Comparison of ENCODE assay signal across 16 cellular contexts in genomic region chr3:167851749-167852148, GRCh38.
DNase-seq lines count a peak whose midpoint lies in the region; ATAC-seq and TF ChIP-seq lines count a peak whose summit lies in the region.
"Had no signal": no experiment of that assay in that cellular context is flagged by ENCODE, and none has a peak within 500 bp of the region (broad histone marks: within the 10 kb centered on the region; RNA-seq: fewer than 3 reads in every experiment).

No MANE protein-coding gene starts in this region.

- no peaks in the 10 kb centered on the region for H3K9me2 ChIP-seq in PC-3 (replicated peaks; ENCODE audit: low read length)

- peak overlapping the region; percentile 41 for H3K27ac ChIP-seq in left ventricle myocardium inferior (replicated peaks)
- H3K27ac ChIP-seq in PC-3 (ENCODE audit: low read length) = peak overlapping the region; percentile 94
- H3K27ac ChIP-seq in left lung = peak overlapping the region; percentile 33 to 50

- peaks cover 7% of the 10 kb centered on the region for H3K4me1 ChIP-seq in left ventricle myocardium inferior
- H3K4me1 ChIP-seq in PC-3 (ENCODE audit: insufficient read depth, low read length) = peaks cover 37% of the 10 kb centered on the region
- no peaks in the 10 kb centered on the region for H3K4me1 ChIP-seq in left lung
- H3K4me1 ChIP-seq: BE2C, HAP-1 had no signal

- POLR2A ChIA-PET in PC-3 (lab: Charles Lee; ENCODE audit: unreplicated experiment) = no interaction called here

- DNase-seq in left ventricle myocardium inferior (no peak), cardiac septum (ENCODE audit: low spot score) (no peak), PC-3 (no peak), left lung (no peak), NOMO-1 treated with dmso at 0.1 percent for 144 hours (lab: John Stamatoyannopoulos, UW; ENCODE audit: unreplicated experiment) (no peak), NCI-H2107 treated with DMSO at 0.1 percent for 48 hours (lab: John Stamatoyannopoulos, UW; ENCODE audit: unreplicated experiment) (no peak)
- no peak for DNase-seq in effector CD8-positive, alpha-beta T cell (lab: John Stamatoyannopoulos, UW)
- DNase-seq: BE2C; CD8-positive, alpha-beta T cell; COR-L47; DMS153; DND-41; GDM1; GOT3 had no signal

- H3K79me2 ChIP-seq in PC-3 (ENCODE audit: low read length) = no peaks in the 10 kb centered on the region

- no peaks in the 10 kb centered on the region for H4K20me1 ChIP-seq in PC-3 (ENCODE audit: low read length)

- H3K4me3 ChIP-seq in left ventricle myocardium inferior (no peak overlapping the region), PC-3 (ENCODE audit: low read length) (peak overlapping the region; percentile 22), left lung (no peak overlapping the region)
- H3K4me3 ChIP-seq: HAP-1 had no signal

- peak overlapping the region; percentile 6; the same call in 1 of the 2 replicates for H2AFZ ChIP-seq in PC-3 (ENCODE audit: low read length)

- ATAC-seq in PC-3 (peak; percentile 10), left lung (peak; percentile 92)
- ATAC-seq: CD8-positive, alpha-beta T cell; HepG2 had no signal

- BruUV-seq in PC-3 (replicated peaks; lab: Mats Ljungman, UMichigan) = no TSS peak

- no peak for TF ChIP-seq CTCF in left ventricle myocardium inferior (IDR thresholded peaks at IDR 0.05; ENCODE audit: borderline replicate concordance)
- no peak for TF ChIP-seq CTCF in PC-3 (conservative IDR thresholded peaks at IDR 0.05; ENCODE audit: low read depth, low read length)
- TF ChIP-seq CTCF in left lung (IDR thresholded peaks at IDR 0.05) = no peak

- H3K9ac ChIP-seq in PC-3 (ENCODE audit: low read length) = peak overlapping the region; percentile 70

- CTCF ChIA-PET in PC-3 (lab: Charles Lee) = interaction anchor here (0.6 kb wide), 1 partner anchor 400 kb away, joined by 3 read pairs; no protein-coding TSS in a partner anchor

- intact Hi-C loops in left ventricle myocardium inferior (cut with micrococcal nuclease) = no loop called here
- intact Hi-C loops in cardiac septum (cut with DNase I) = no loop called here
- intact Hi-C loops in PC-3 (cut with micrococcal nuclease) = loop anchor here (1.0 kb wide), 1 partner anchor 10 kb away; no protein-coding TSS in a partner anchor
- intact Hi-C loops in left lung (cut with DNase I) = no loop called here

- H3K27me3 ChIP-seq in left ventricle myocardium inferior (ENCODE audit: low read depth) = no peaks in the 10 kb centered on the region
- no peaks in the 10 kb centered on the region for H3K27me3 ChIP-seq in PC-3 (ENCODE audit: low read length)
- H3K27me3 ChIP-seq in left lung = no peaks in the 10 kb centered on the region
- H3K27me3 ChIP-seq: BE2C had no signal

- H3K36me3 ChIP-seq in left ventricle myocardium inferior (no peaks in the 10 kb centered on the region), PC-3 (ENCODE audit: low read depth, low read length) (no peaks in the 10 kb centered on the region), left lung (no peaks in the 10 kb centered on the region)
- H3K36me3 ChIP-seq: BE2C, HAP-1 had no signal

- no peaks in the 10 kb centered on the region for H3K9me3 ChIP-seq in left ventricle myocardium inferior (replicated peaks)
- no peaks in the 10 kb centered on the region for H3K9me3 ChIP-seq in PC-3 (ENCODE audit: low read length)
- no peaks in the 10 kb centered on the region for H3K9me3 ChIP-seq in left lung
- H3K9me3 ChIP-seq: BE2C, HAP-1 had no signal

- H3K4me2 ChIP-seq in PC-3 (ENCODE audit: low read length) = peak overlapping the region; percentile 69

- H3F3A ChIP-seq in PC-3 (ENCODE audit: low read length, unreplicated experiment) = no peaks in the 10 kb centered on the region

Comparison
In these comparisons a context has a peak if more than half of its experiments do, and no peak if none do; other contexts are left out.
1. H3K27ac ChIP-seq: peak in every context shown above with its lines; median percentile 94 in PC-3; 42 in left lung; 41 in left ventricle myocardium inferior.